In genomic region chr1:246587032-246587431, GRCh38 we compare ENCODE assay signal across 13 cellular contexts. TPM values are rescaled to one million over a fixed set of nuclear protein-coding genes. Genes with fewer than 3 reads are reported as not detected.
A peak's percentile ranks its signal among the peaks of the same experiment; 100 is the strongest.
DNase-seq lines count a peak whose midpoint lies in the region; ATAC-seq and TF ChIP-seq lines count a peak whose summit lies in the region.
"Had no signal": no experiment of that assay in that cellular context is flagged by ENCODE, and none has a peak within 500 bp of the region (broad histone marks: within the 10 kb centered on the region; RNA-seq: fewer than 3 reads in every experiment).

No MANE protein-coding gene starts in this region.

- H3K27ac ChIP-seq in heart left ventricle (peak overlapping the region in 9 of 12 donors; percentile 11 to 87 (median 62)), muscle layer of duodenum (ENCODE audit: low read length) (peak overlapping the region; percentile 86), uterus (peak overlapping the region; percentile 12 to 68)
- H3K27ac ChIP-seq: KMS-11 had no signal

- WGBS in heart left ventricle, 4 donors = 69 to 81% (median 74%) methylated on average over 3 of the region's 3 CpGs

- no peak for TF ChIP-seq POLR2A in heart left ventricle (IDR thresholded peaks at IDR 0.05)
- TF ChIP-seq POLR2A in uterus (IDR thresholded peaks at IDR 0.05) = no peak

- no peaks in the 10 kb centered on the region for H3K27me3 Mint-ChIP-seq in MCF 10A (ENCODE audit: insufficient read depth, unreplicated experiment)
- H3K27me3 Mint-ChIP-seq: central memory CD8-positive, alpha-beta T cell had no signal

- no TSS peak for BruUV-seq in MCF 10A (replicated peaks; lab: Mats Ljungman, UMichigan)

- H3K9me3 ChIP-seq in heart left ventricle = peaks cover 0 to 7% (median 0%) of the 10 kb centered on the region in 12 donors
- no peaks in the 10 kb centered on the region for H3K9me3 ChIP-seq in muscle layer of duodenum (ENCODE audit: control insufficient read depth in 1 of 2, low read length in 2 of 2)
- no peaks in the 10 kb centered on the region for H3K9me3 ChIP-seq in uterus

- no peak for DNase-seq in heart left ventricle
- no peak for DNase-seq in cardiac septum (ENCODE audit: low spot score)
- DNase-seq in MCF 10A (ENCODE audit: unreplicated experiment) = no peak
- no peak for DNase-seq in uterus
- DNase-seq in hippocampal formation (lab: John Stamatoyannopoulos, UW) = no peak
- DNase-seq in NCI-H2227 treated with DMSO at 0.1 percent for 48 hours (lab: John Stamatoyannopoulos, UW) = no peak
- DNase-seq: activated naive CD4-positive, alpha-beta T cell treated with Interleukin-2 at 50 U/mL for 16 hours; midbrain; NCI-H187 had no signal

- intact Hi-C loops in heart left ventricle (cut with DNase I) = no loop called here
- intact Hi-C loops in cardiac septum (cut with DNase I) = no loop called here
- intact Hi-C loops in MCF 10A (cut with micrococcal nuclease) = loop anchor here (1.0 kb wide), 1 partner anchor 21 kb away; the partner anchor contains the start of genes CNST and TFB2M
- intact Hi-C loops in uterus (cut with DNase I; ENCODE audit: low total_unique reads) = no loop called here

- no peaks in the 10 kb centered on the region for H3K27me3 ChIP-seq in heart left ventricle
- no peaks in the 10 kb centered on the region for H3K27me3 ChIP-seq in muscle layer of duodenum (ENCODE audit: low read depth, low read length)
- H3K27me3 ChIP-seq in uterus = no peaks in the 10 kb centered on the region

- peaks cover 28% of the 10 kb centered on the region for H3K4me1 Mint-ChIP-seq in MCF 10A (ENCODE audit: insufficient read depth, unreplicated experiment)

- H3K4me3 ChIP-seq in heart left ventricle (no peak overlapping the region), muscle layer of duodenum (ENCODE audit: low read depth in 1 of 2, low read length in 2 of 2) (no peak overlapping the region), uterus (no peak overlapping the region)

- no peak overlapping the region for H3K4me3 Mint-ChIP-seq in MCF 10A (ENCODE audit: unreplicated experiment)
- H3K4me3 Mint-ChIP-seq: central memory CD8-positive, alpha-beta T cell had no signal

- H3K9me3 Mint-ChIP-seq in MCF 10A (ENCODE audit: unreplicated experiment) = no peaks in the 10 kb centered on the region

- H3K36me3 ChIP-seq in heart left ventricle (peaks cover 0 to 12% (median 5%) of the 10 kb centered on the region in 9 donors), muscle layer of duodenum (ENCODE audit: control insufficient read depth in 1 of 2, insufficient read depth in 2 of 2, low read length in 2 of 2) (peaks cover 6 to 10% of the 10 kb centered on the region in 2 donors), uterus (no peaks in the 10 kb centered on the region)

- ATAC-seq in heart left ventricle = no peak
- no peak for ATAC-seq in HG03469 (IDR thresholded peaks at IDR 0.05; ENCODE audit: unreplicated experiment)

- POLR2A ChIA-PET in MCF 10A (lab: Yijun Ruan, JAX) = interaction anchor here (0.8 to 3.0 kb wide), 5 partner anchors 13 to 23 kb away, joined by 4 to 43 read pairs (median 4); partner anchors contain the start of genes CNST and TFB2M

- peaks cover 23% of the 10 kb centered on the region for H3K36me3 Mint-ChIP-seq in MCF 10A (ENCODE audit: insufficient read depth, unreplicated experiment)

- TF ChIP-seq CTCF in heart left ventricle (IDR thresholded peaks at IDR 0.05) (no peak), MCF 10A (IDR thresholded peaks at IDR 0.05; ENCODE audit: unreplicated experiment) (no peak), uterus (IDR thresholded peaks at IDR 0.05) (no peak)

- peak overlapping the region; percentile 82 for H3K27ac Mint-ChIP-seq in MCF 10A (ENCODE audit: low read depth, unreplicated experiment)

- H3K4me1 ChIP-seq in heart left ventricle (peaks cover 4 to 58% (median 32%) of the 10 kb centered on the region in 12 donors), muscle layer of duodenum (ENCODE audit: control insufficient read depth in 1 of 2, insufficient read depth in 2 of 2, low read length in 2 of 2) (peaks cover 18 to 35% of the 10 kb centered on the region in 2 donors), uterus (peaks cover 0 to 4% of the 10 kb centered on the region in 2 donors)

- CTCF ChIA-PET in MCF 10A (lab: Yijun Ruan, JAX) = interaction anchor here (0.6 to 1.9 kb wide), 3 partner anchors 16 to 373 kb away, joined by 3 to 6 read pairs (median 3); no protein-coding TSS in a partner anchor

RNA-seq across cellular contexts. Expression of gene CNST, which starts 20.8 kb away (rescaled TPM):
- total RNA-seq in heart left ventricle (10 to 100 TPM; 14.0 to 23.9 (median 19.1) TPM), cardiac septum (10.9 TPM), MCF 10A (2022) (44.8 and 48.3 TPM in 2 replicates), uterus (10 to 100 TPM; 19.7 to 31.0 (median 29.2) TPM)
- polyA plus RNA-seq in heart left ventricle = 10 to 100 TPM in 1 of 2 donors, 1 to 10 TPM in 1; 3.9 to 11.9 TPM

RNA-seq across cellular contexts. Expression of gene TFB2M, which starts 21.0 kb away (rescaled TPM):
- total RNA-seq in heart left ventricle (10 to 100 TPM; 10.5 to 14.5 (median 12.8) TPM), cardiac septum (9.6 TPM), MCF 10A (2022) (38.3 and 52.0 TPM in 2 replicates), uterus (10 to 100 TPM in 1 of 4 donors, 1 to 10 TPM in 3; 3.5 to 25.0 (median 8.8) TPM)
- 10 to 100 TPM in 1 of 2 donors, 1 to 10 TPM in 1; 4.2 to 18.6 TPM for polyA plus RNA-seq in heart left ventricle
